8 cellular contexts compared by ENCODE assay signal in the genomic region with DNA sequence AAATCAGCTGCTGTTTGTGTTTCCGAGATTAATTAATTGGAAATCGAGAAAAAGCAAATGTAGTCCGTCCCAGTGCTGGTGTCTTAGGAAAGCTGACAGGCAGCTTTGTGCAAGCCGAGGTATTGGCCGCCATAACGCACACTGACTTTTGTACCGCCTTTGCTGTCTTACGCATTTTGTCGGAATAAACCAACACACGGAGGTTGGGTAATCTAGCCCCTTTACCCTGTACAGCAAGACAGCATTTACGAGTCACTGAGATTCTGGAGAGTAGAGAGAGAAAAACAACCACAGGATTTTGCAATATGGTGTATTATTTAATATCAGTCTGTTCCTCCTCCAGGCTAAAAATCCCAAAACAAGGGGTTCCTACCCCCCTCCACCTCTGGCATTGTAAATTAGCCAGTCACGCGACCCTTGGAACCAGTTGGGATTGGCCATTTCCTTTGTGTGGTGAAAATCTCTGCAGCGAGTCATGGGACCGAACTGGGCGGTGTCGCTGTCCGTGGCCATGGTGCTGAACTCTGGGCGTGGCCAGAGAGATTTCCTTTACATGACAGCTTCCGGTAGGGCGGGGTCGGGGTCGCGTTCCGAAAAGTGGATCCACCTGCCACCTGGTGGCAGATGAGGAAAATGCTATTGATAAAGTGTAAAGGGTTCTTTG. TPM values are rescaled to one million over a fixed set of nuclear protein-coding genes. Genes with fewer than 3 reads are reported as not detected.
A peak's percentile ranks its signal among the peaks of the same experiment; 100 is the strongest.
DNase-seq lines count a peak whose midpoint lies in the region; ATAC-seq and TF ChIP-seq lines count a peak whose summit lies in the region.

No MANE protein-coding gene starts in this region.

- H3K4me3 Mint-ChIP-seq in neural progenitor cell: no peak overlapping the region

- H4K20me1 ChIP-seq in neural progenitor cell (ENCODE audit: low read depth): no peaks in the 10 kb centered on the region

- peaks cover 43% of the 10 kb centered on the region for H3K27me3 ChIP-seq in neural progenitor cell

- no peak overlapping the region for H3K27ac Mint-ChIP-seq in neural progenitor cell

- H3K27me3 Mint-ChIP-seq in neural progenitor cell (ENCODE audit: insufficient read depth, low read depth): no peaks in the 10 kb centered on the region

- H3K27ac ChIP-seq in neural progenitor cell (peak overlapping the region; percentile 42), temporal lobe (ENCODE audit: low read depth, low read length) (peak overlapping the region; percentile 96)

- H3K9me3 Mint-ChIP-seq in neural progenitor cell: no peaks in the 10 kb centered on the region

- DNase-seq in AG09319 (ENCODE audit: extremely low read depth, low read depth) (no peak), M059J (ENCODE audit: low read depth) (peak; percentile 84), RPMI8226 (peak; percentile 81), activated gamma-delta T cell treated with Interleukin-2 at 50 U/mL for 16 hours (peak; percentile 22), globus pallidus (ENCODE audit: low spot score) (peak; percentile 97), neural progenitor cell (ENCODE audit: low spot score) (peak; percentile 98)

- peak overlapping the region; percentile 74 for H3K4me3 ChIP-seq in neural progenitor cell

- no peaks in the 10 kb centered on the region for H3K36me3 ChIP-seq in neural progenitor cell

- H3K9me3 ChIP-seq in neural progenitor cell (ENCODE audit: low read depth): no peaks in the 10 kb centered on the region

- peak overlapping the region; percentile 63 for H2AFZ ChIP-seq in neural progenitor cell (replicated peaks)

- ATAC-seq in GM19395 (IDR thresholded peaks at IDR 0.05; ENCODE audit: unreplicated experiment): peak; percentile 79

- peak; percentile 11 for TF ChIP-seq CTCF in AG09319 (IDR thresholded peaks at IDR 0.05; ENCODE audit: low read depth, low read length)
- peak; percentile 89 for TF ChIP-seq CTCF in neural progenitor cell (IDR thresholded peaks at IDR 0.05)

- no peaks in the 10 kb centered on the region for H3K4me1 Mint-ChIP-seq in neural progenitor cell

- peak overlapping the region; percentile 88 for H3K4me2 ChIP-seq in neural progenitor cell

- peak overlapping the region; percentile 24 for H3K9ac ChIP-seq in neural progenitor cell

- H3K36me3 Mint-ChIP-seq in neural progenitor cell: no peaks in the 10 kb centered on the region

- H3F3A ChIP-seq in neural progenitor cell (ENCODE audit: low read depth): peaks cover 4% of the 10 kb centered on the region

- no peaks in the 10 kb centered on the region for H3K79me2 ChIP-seq in neural progenitor cell (ENCODE audit: low read depth)

- peaks cover 6% of the 10 kb centered on the region for H3K4me1 ChIP-seq in neural progenitor cell

RNA-seq across cellular contexts. Expression of gene PCDHB1, which starts 10.3 kb away (rescaled TPM):
- not detected in 2 replicates for total RNA-seq in M059J (2014; rRNA removed; shearing (Covaris generic))
- 0.03 and 0.07 TPM in 2 replicates for total RNA-seq in neural progenitor cell (ENCODE audit: low replicate concordance)
- total RNA-seq in temporal lobe: 0.25 TPM

RNA-seq across cellular contexts. Expression of gene PCDHB2, which starts 53.5 kb away (rescaled TPM):
- total RNA-seq in M059J (2014; rRNA removed; shearing (Covaris generic)): 0.32 and 2.1 TPM in 2 replicates
- total RNA-seq in neural progenitor cell (ENCODE audit: low replicate concordance): 34.2 and 48.4 TPM in 2 replicates
- 9.3 TPM for total RNA-seq in temporal lobe

RNA-seq across cellular contexts. Expression of gene PCDHB3, which starts 59.4 kb away (rescaled TPM):
- 3.9 and 8.0 TPM in 2 replicates for total RNA-seq in M059J (2014; rRNA removed; shearing (Covaris generic))
- total RNA-seq in neural progenitor cell (ENCODE audit: low replicate concordance) (5.6 and 6.7 TPM in 2 replicates), temporal lobe (9.8 TPM)
